9 cellular contexts compared by ENCODE assay signal in the genomic region with DNA sequence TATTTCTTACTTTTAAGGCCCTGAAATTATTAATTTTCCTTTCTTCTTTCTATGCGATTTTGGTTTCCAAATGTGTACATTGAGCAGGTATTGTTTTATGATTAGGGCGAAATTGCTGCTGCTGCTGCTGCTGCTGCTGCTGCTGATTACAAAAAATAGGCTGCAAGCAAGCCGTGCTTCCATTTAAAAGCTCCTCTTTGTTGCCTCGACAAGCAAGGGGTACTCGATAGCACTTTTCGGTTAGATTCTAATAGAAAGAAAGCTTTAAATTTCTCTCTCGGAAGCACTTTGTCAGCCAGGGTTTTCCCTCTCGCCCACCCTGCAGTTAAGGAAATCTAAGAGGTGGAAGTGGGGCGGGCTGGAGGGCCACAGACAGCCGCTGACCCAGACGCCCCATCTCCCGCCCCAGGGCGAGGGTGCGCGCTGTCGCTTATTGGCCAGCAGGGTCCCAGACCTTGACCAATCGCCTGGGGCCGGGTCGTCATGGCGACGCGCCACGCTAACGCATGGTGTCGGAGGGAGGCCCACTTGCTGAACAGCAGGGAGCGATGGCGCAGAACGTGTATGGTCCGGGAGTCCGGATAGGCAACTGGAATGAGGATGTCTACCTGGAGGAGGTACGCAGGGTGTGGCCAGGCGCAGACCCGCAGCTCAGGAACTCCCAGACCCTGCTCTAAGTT. TPM values are rescaled to one million over a fixed set of nuclear protein-coding genes. Genes with fewer than 3 reads are reported as not detected.
A peak's percentile ranks its signal among the peaks of the same experiment; 100 is the strongest.
DNase-seq lines count a peak whose midpoint lies in the region; ATAC-seq, FAIRE-seq and TF ChIP-seq lines count a peak whose summit lies in the region.
"Had no signal": no experiment of that assay in that cellular context is flagged by ENCODE, and none has a peak within 500 bp of the region (broad histone marks: within the 10 kb centered on the region; RNA-seq: fewer than 3 reads in every experiment).

A gene with protein sequence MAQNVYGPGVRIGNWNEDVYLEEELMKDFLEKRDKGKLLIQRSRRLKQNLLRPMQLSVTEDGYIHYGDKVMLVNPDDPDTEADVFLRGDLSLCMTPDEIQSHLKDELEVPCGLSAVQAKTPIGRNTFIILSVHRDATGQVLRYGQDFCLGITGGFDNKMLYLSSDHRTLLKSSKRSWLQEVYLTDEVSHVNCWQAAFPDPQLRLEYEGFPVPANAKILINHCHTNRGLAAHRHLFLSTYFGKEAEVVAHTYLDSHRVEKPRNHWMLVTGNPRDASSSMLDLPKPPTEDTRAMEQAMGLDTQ (plus strand): TSS at position 489 of the 680 bp plus-strand sequence. CDS start 60 bp downstream, at position 549.

- TF ChIP-seq CTCF in D721Med (IDR thresholded peaks at IDR 0.05; ENCODE audit: insufficient read depth, missing control alignments) (no peak), fibroblast of lung (conservative IDR thresholded peaks at IDR 0.05 in 1 of 2, IDR thresholded peaks at IDR 0.05 in 1 of 2; ENCODE audit: low read depth in 1 of 2, low read length in 2 of 2) (no peak)

- peaks cover 8% of the 10 kb centered on the region for H3K4me1 Mint-ChIP-seq in activated CD8-positive, alpha-beta T cell treated with anti-CD3 and anti-CD28 coated beads, Interleukin-2, amount 10 ng/mL, durations not matched to agents 7 days and 5 days (ENCODE audit: low read depth)

- CTCF ChIA-PET in activated CD8-positive, alpha-beta T cell treated with anti-CD3 and anti-CD28 coated beads, Interleukin-2, amount 10 ng/mL, durations not matched to agents 7 days and 5 days (lab: Charles Lee), result interaction anchor here (0.9 kb wide), 1 partner anchor 132 kb away, joined by 3 read pairs; no protein-coding TSS in a partner anchor

- H3K36me3 ChIP-seq in fibroblast of lung (ENCODE audit: control insufficient read depth, insufficient read depth, low read length), result no peaks in the 10 kb centered on the region
- no peaks in the 10 kb centered on the region for H3K36me3 ChIP-seq in stomach smooth muscle (ENCODE audit: control insufficient read depth in 2 of 2, insufficient read depth in 2 of 2, low read length in 2 of 2)

- H3K9me3 ChIP-seq in fibroblast of lung (ENCODE audit: control insufficient read depth, insufficient read depth, low read depth, low read length) (no peaks in the 10 kb centered on the region), stomach smooth muscle (ENCODE audit: control insufficient read depth in 2 of 2, low read length in 2 of 2) (peaks cover 0 to 2% of the 10 kb centered on the region in 2 donors)

- H2AFZ ChIP-seq in fibroblast of lung (ENCODE audit: low read length), result peak within 1 kb of the TSS; percentile 15

- peak within 1 kb of the TSS; percentile 18 for H3K4me3 Mint-ChIP-seq in activated CD8-positive, alpha-beta T cell treated with anti-CD3 and anti-CD28 coated beads, Interleukin-2, amount 10 ng/mL, durations not matched to agents 7 days and 5 days

- H3K4me1 ChIP-seq in fibroblast of lung (ENCODE audit: control insufficient read depth, extremely low read depth, insufficient read depth, low read length) (no peaks in the 10 kb centered on the region), stomach smooth muscle (ENCODE audit: control insufficient read depth, insufficient read depth, low read length) (peaks cover 7% of the 10 kb centered on the region)

- no peaks in the 10 kb centered on the region for H4K20me1 ChIP-seq in fibroblast of lung (ENCODE audit: control insufficient read depth, extremely low read depth, insufficient read depth, low read length)

- DNase-seq in D721Med (ENCODE audit: insufficient read length, low spot score) (peak; percentile 84), NCI-H1417 treated with DMSO at 0.1 percent for 48 hours (lab: John Stamatoyannopoulos, UW) (peak; percentile 28), fibroblast of lung (ENCODE audit: low read depth in 2 of 2) (peak; percentile 69 to 73), myocyte (ENCODE audit: low read depth) (peak; percentile 67), cortex of kidney (lab: John Stamatoyannopoulos, UW) (no peak)
- DNase-seq in activated CD8-positive, alpha-beta T cell treated with anti-CD3 and anti-CD28 coated beads, Interleukin-2, amount 10 ng/mL, durations not matched to agents 7 days and 5 days, result peak; percentile 26

- H3K27ac ChIP-seq in fibroblast of lung (ENCODE audit: insufficient read depth, low read length) (no peak within 1 kb of the TSS), stomach smooth muscle (ENCODE audit: low read length) (no peak within 1 kb of the TSS)

- no peaks in the 10 kb centered on the region for H3K79me2 ChIP-seq in fibroblast of lung (ENCODE audit: control insufficient read depth, insufficient read depth, low read length)

- peak; percentile 53 for ATAC-seq in activated CD8-positive, alpha-beta T cell treated with anti-CD3 and anti-CD28 coated beads, Interleukin-2, amount 10 ng/mL, durations not matched to agents 7 days and 5 days
- no peak for ATAC-seq in HG02678 (IDR thresholded peaks at IDR 0.05; ENCODE audit: unreplicated experiment)

- peaks cover 62% of the 10 kb centered on the region for H3K27me3 Mint-ChIP-seq in activated CD8-positive, alpha-beta T cell treated with anti-CD3 and anti-CD28 coated beads, Interleukin-2, amount 10 ng/mL, durations not matched to agents 7 days and 5 days (ENCODE audit: low read depth)

- no peak within 1 kb of the TSS for H3K27ac Mint-ChIP-seq in activated CD8-positive, alpha-beta T cell treated with anti-CD3 and anti-CD28 coated beads, Interleukin-2, amount 10 ng/mL, durations not matched to agents 7 days and 5 days

- H3K36me3 Mint-ChIP-seq in activated CD8-positive, alpha-beta T cell treated with anti-CD3 and anti-CD28 coated beads, Interleukin-2, amount 10 ng/mL, durations not matched to agents 7 days and 5 days (ENCODE audit: low read depth), result no peaks in the 10 kb centered on the region

- H3K9me3 Mint-ChIP-seq in activated CD8-positive, alpha-beta T cell treated with anti-CD3 and anti-CD28 coated beads, Interleukin-2, amount 10 ng/mL, durations not matched to agents 7 days and 5 days (ENCODE audit: insufficient read depth), result no peaks in the 10 kb centered on the region

- H3K9ac ChIP-seq in fibroblast of lung (ENCODE audit: insufficient read depth, low read length), result no peak within 1 kb of the TSS
- peak within 1 kb of the TSS in 1 of 2 donors; percentile 46 for H3K9ac ChIP-seq in stomach smooth muscle (ENCODE audit: low read length in 2 of 2)

- FAIRE-seq in D721Med (lab: Jason Lieb, UNC), result no peak

- no peaks in the 10 kb centered on the region for H3K27me3 ChIP-seq in fibroblast of lung (ENCODE audit: control insufficient read depth, insufficient read depth, low read length)
- H3K27me3 ChIP-seq in stomach smooth muscle (ENCODE audit: control insufficient read depth in 1 of 2, insufficient read depth in 2 of 2, low read length in 2 of 2), result peaks cover 0 to 3% of the 10 kb centered on the region in 2 donors

- POLR2A ChIA-PET in activated CD8-positive, alpha-beta T cell treated with anti-CD3 and anti-CD28 coated beads, Interleukin-2, amount 10 ng/mL, durations not matched to agents 7 days and 5 days (lab: Charles Lee), result no interaction called here

- peak within 1 kb of the TSS; percentile 39 for H3K4me2 ChIP-seq in fibroblast of lung (ENCODE audit: extremely low read depth, insufficient read depth, low read length)

- H3K4me3 ChIP-seq in fibroblast of lung (replicated peaks in 1 of 4; ENCODE audit: control extremely low read depth in 1 of 4, insufficient read depth in 1 of 4, low read depth in 3 of 4, low read length in 4 of 4), result peak within 1 kb of the TSS; percentile 17 to 61 (median 40)
- H3K4me3 ChIP-seq in stomach smooth muscle (ENCODE audit: low read length in 2 of 2), result peak within 1 kb of the TSS; percentile 49 to 71

RNA-seq across cellular contexts. Expression of the gene that starts here (rescaled TPM):
- not detected for total RNA-seq in activated CD8-positive, alpha-beta T cell treated with anti-CD3 and anti-CD28 coated beads, Interleukin-2, amount 10 ng/mL, durations not matched to agents 7 days and 5 days
- total RNA-seq in fibroblast of lung (0.17 and 0.26 TPM in 2 replicates), myocyte (0.24 TPM in 1 of 2 replicates, not detected in the other)
- polyA plus RNA-seq in fibroblast of lung, result not detected in 2 replicates
- not detected in 2 replicates for polyA plus RNA-seq in fibroblast of lung (2012)
- polyA minus RNA-seq in fibroblast of lung (ENCODE audit: low replicate concordance), result not detected in 2 replicates
- polyA plus RNA-seq in myocyte (2012), result 0.20 TPM
- polyA plus RNA-seq: liver had no signal

Comparison
In these comparisons a context has a peak if more than half of its experiments do, and no peak if none do; other contexts are left out.
1. Peak in DNase-seq and ATAC-seq in activated CD8-positive, alpha-beta T cell treated with anti-CD3 and anti-CD28 coated beads, Interleukin-2, amount 10 ng/mL, durations not matched to agents 7 days and 5 days; RNA of the gene not detected or under 1 TPM.
2. Peak in DNase-seq, H3K4me3 ChIP-seq and H3K4me2 ChIP-seq in fibroblast of lung; RNA of the gene not detected or under 1 TPM.
3. Peak in DNase-seq in myocyte; RNA of the gene not detected or under 1 TPM.